ENCODE assay signal across 1 cellular context in genomic region chr16:66386629-66387622, GRCh38.
TF ChIP-seq lines count a peak whose summit lies in the region.

No MANE protein-coding gene starts in this region.

TF ChIP-seq in endothelial cell of umbilical vein, 7 proteins besides CTCF, POLR2A, EP300 and RAD21:
- no peak for TF ChIP-seq POLR2AphosphoS5 (IDR thresholded peaks at IDR 0.05; ENCODE audit: insufficient read depth, low read depth, low read length)
- TF ChIP-seq EZH2 (IDR thresholded peaks at IDR 0.05; ENCODE audit: borderline replicate concordance, low read depth, low read length, severe bottlenecking), result no peak
- no peak for TF ChIP-seq MYC (IDR thresholded peaks at IDR 0.05; ENCODE audit: low read depth, low read length)
- no peak for TF ChIP-seq FOS (IDR thresholded peaks at IDR 0.05; ENCODE audit: borderline replicate concordance, insufficient read depth, low read length)
- no peak for TF ChIP-seq MAX (IDR thresholded peaks at IDR 0.05; ENCODE audit: insufficient read depth, insufficient read length)
- TF ChIP-seq JUN (IDR thresholded peaks at IDR 0.05; ENCODE audit: borderline replicate concordance, insufficient read depth, insufficient read length, low read depth), result no peak
- TF ChIP-seq GATA2 (IDR thresholded peaks at IDR 0.05; ENCODE audit: insufficient read depth, insufficient read length, low read depth, low read length), result no peak
